Comparison of ENCODE assay signal across 8 cellular contexts in genomic region chr18:39841133-39842041, GRCh38.
DNase-seq lines count a peak whose midpoint lies in the region; ATAC-seq lines count a peak whose summit lies in the region.

No MANE protein-coding gene starts in this region.

- H3K27ac Mint-ChIP-seq in activated T-helper 2 cell treated with anti-CD3 and anti-CD28 coated beads, Interferon-gamma antibody, Interleukin-2, Interleukin-4, amounts not matched to agents 10 μg/mL and 5 μg/mL and 100 μg/mL, durations not matched to agents 14 hours and 24 hours and 36 hours, result no peak overlapping the region

- H3K36me3 Mint-ChIP-seq in activated T-helper 2 cell treated with anti-CD3 and anti-CD28 coated beads, Interferon-gamma antibody, Interleukin-2, Interleukin-4, amounts not matched to agents 10 μg/mL and 5 μg/mL and 100 μg/mL, durations not matched to agents 14 hours and 24 hours and 36 hours (ENCODE audit: low read depth), result no peaks in the 10 kb centered on the region

- ATAC-seq in left cardiac atrium (peak; percentile 86 to 94), HG03442 (IDR thresholded peaks at IDR 0.05; ENCODE audit: unreplicated experiment) (no peak)

- no peaks in the 10 kb centered on the region for H3K9me3 Mint-ChIP-seq in activated T-helper 2 cell treated with anti-CD3 and anti-CD28 coated beads, Interferon-gamma antibody, Interleukin-2, Interleukin-4, amounts not matched to agents 10 μg/mL and 5 μg/mL and 100 μg/mL, durations not matched to agents 14 hours and 24 hours and 36 hours

- H3K4me3 Mint-ChIP-seq in activated T-helper 2 cell treated with anti-CD3 and anti-CD28 coated beads, Interferon-gamma antibody, Interleukin-2, Interleukin-4, amounts not matched to agents 10 μg/mL and 5 μg/mL and 100 μg/mL, durations not matched to agents 14 hours and 24 hours and 36 hours (ENCODE audit: low read depth), result peak overlapping the region; percentile 4

- DNase-seq in D341Med (ENCODE audit: low spot score), result peak; percentile 88
- peak; percentile 99 for DNase-seq in NCI-H146 (lab: John Stamatoyannopoulos, UW)
- no peak for DNase-seq in activated T-helper 2 cell treated with anti-CD3 and anti-CD28 coated beads, Interferon-gamma antibody, Interleukin-2, Interleukin-4, amounts not matched to agents 10 μg/mL and 5 μg/mL and 100 μg/mL, durations not matched to agents 14 hours and 24 hours and 36 hours (ENCODE audit: low spot score)
- DNase-seq in left cardiac atrium, result peak; percentile 47
- DNase-seq in pons (ENCODE audit: low spot score), result peak; percentile 73
- DNase-seq in activated CD4-positive, CD25-positive, alpha-beta regulatory T cell (lab: John Stamatoyannopoulos, UW), result no peak
- DNase-seq in activated CD4-positive, alpha-beta T cell treated with anti-CD3 and anti-CD28 coated beads, Interleukin-2, amount 50 U/mL, for 4 hours, result no peak

- H3K4me1 Mint-ChIP-seq in activated T-helper 2 cell treated with anti-CD3 and anti-CD28 coated beads, Interferon-gamma antibody, Interleukin-2, Interleukin-4, amounts not matched to agents 10 μg/mL and 5 μg/mL and 100 μg/mL, durations not matched to agents 14 hours and 24 hours and 36 hours (ENCODE audit: low read depth), result no peaks in the 10 kb centered on the region

- peaks cover 9% of the 10 kb centered on the region for H3K27me3 Mint-ChIP-seq in activated T-helper 2 cell treated with anti-CD3 and anti-CD28 coated beads, Interferon-gamma antibody, Interleukin-2, Interleukin-4, amounts not matched to agents 10 μg/mL and 5 μg/mL and 100 μg/mL, durations not matched to agents 14 hours and 24 hours and 36 hours (ENCODE audit: low read depth)

- intact Hi-C loops in activated T-helper 2 cell treated with anti-CD3 and anti-CD28 coated beads, Interferon-gamma antibody, Interleukin-2, Interleukin-4, amounts not matched to agents 10 μg/mL and 5 μg/mL and 100 μg/mL, durations not matched to agents 14 hours and 24 hours and 36 hours (cut with micrococcal nuclease), result no loop called here
- intact Hi-C loops in left cardiac atrium (cut with DNase I), result no loop called here

Comparison
In these comparisons a context has a peak if more than half of its experiments do, and no peak if none do; other contexts are left out.
1. DNase-seq: peak in D341Med (single experiment), NCI-H146 (single experiment), left cardiac atrium (single experiment) and pons (single experiment); none in activated T-helper 2 cell treated with anti-CD3 and anti-CD28 coated beads, Interferon-gamma antibody, Interleukin-2, Interleukin-4, amounts not matched to agents 10 μg/mL and 5 μg/mL and 100 μg/mL, durations not matched to agents 14 hours and 24 hours and 36 hours (single experiment), activated CD4-positive, CD25-positive, alpha-beta regulatory T cell (0 of 4) and activated CD4-positive, alpha-beta T cell treated with anti-CD3 and anti-CD28 coated beads, Interleukin-2, amount 50 U/mL, for 4 hours (0 of 2).